Comparison of ENCODE assay signal across 17 cellular contexts in the genomic region with DNA sequence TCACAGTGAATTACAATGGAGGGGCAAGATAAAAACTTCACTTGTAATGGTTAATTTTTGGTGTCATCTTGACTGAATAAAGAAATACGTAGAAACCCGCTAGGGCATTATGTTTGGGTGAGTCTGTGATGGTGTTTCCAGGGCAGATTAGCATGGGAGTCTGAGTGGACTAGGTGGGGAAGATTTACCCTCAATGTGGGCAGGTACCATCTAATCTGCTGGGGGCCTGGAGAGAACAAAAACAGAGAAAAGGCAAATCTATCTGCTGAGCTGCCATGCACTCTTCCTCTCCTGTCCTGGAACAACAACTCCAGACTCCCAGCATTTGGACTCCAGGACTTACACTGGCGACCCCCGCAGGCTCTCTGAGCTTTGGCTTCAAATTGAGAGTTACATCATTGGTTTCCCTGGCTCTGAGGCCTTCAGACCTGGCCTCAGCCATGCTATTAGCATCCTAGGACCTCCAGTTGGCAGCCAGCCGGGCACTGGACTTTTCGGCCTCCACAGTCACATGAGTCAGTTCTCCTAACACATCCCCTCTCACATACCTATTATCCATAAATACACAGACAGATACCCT. TPM values are rescaled to one million over a fixed set of nuclear protein-coding genes. Genes with fewer than 3 reads are reported as not detected.
DNase-seq lines count a peak whose midpoint lies in the region; ATAC-seq and TF ChIP-seq lines count a peak whose summit lies in the region.
"Had no signal": no experiment of that assay in that cellular context is flagged by ENCODE, and none has a peak within 500 bp of the region (broad histone marks: within the 10 kb centered on the region; RNA-seq: fewer than 3 reads in every experiment).

No MANE protein-coding gene starts in this region.

- WGBS in heart right ventricle, 2 donors: 66 to 81% methylated on average over 6 of the region's 6 CpGs

- peaks cover 2% of the 10 kb centered on the region for H3K27me3 Mint-ChIP-seq in endothelial cell (ENCODE audit: unreplicated experiment)
- no peaks in the 10 kb centered on the region for H3K27me3 Mint-ChIP-seq in mesothelial cell of epicardium (ENCODE audit: low read depth)
- no peaks in the 10 kb centered on the region for H3K27me3 Mint-ChIP-seq in naive thymus-derived CD4-positive, alpha-beta T cell

- intact Hi-C loops in heart right ventricle (cut with DNase I): no loop called here
- intact Hi-C loops in naive thymus-derived CD4-positive, alpha-beta T cell (cut with micrococcal nuclease): no loop called here
- intact Hi-C loops in mucosa of descending colon (cut with DNase I, micrococcal nuclease): no loop called here

- H3K27ac Mint-ChIP-seq in endothelial cell (ENCODE audit: unreplicated experiment): peak overlapping the region; percentile 95
- H3K27ac Mint-ChIP-seq in mesothelial cell of epicardium: peak overlapping the region; percentile 86
- H3K27ac Mint-ChIP-seq in naive thymus-derived CD4-positive, alpha-beta T cell: no peak overlapping the region

- ATAC-seq in heart right ventricle: no peak
- no peak for ATAC-seq in naive thymus-derived CD4-positive, alpha-beta T cell
- no peak for ATAC-seq in mucosa of descending colon
- no peak for ATAC-seq in GM21737 (IDR thresholded peaks at IDR 0.05; ENCODE audit: unreplicated experiment)
- ATAC-seq: HCT116, K562 had no signal

- H3K27me3 ChIP-seq in cardiac muscle cell: no peaks in the 10 kb centered on the region
- no peaks in the 10 kb centered on the region for H3K27me3 ChIP-seq in heart right ventricle
- H3K27me3 ChIP-seq in naive thymus-derived CD4-positive, alpha-beta T cell (ENCODE audit: control insufficient read depth in 2 of 2, insufficient read depth in 2 of 2, low read length in 2 of 2): no peaks in the 10 kb centered on the region

- H3K9me3 Mint-ChIP-seq in endothelial cell (ENCODE audit: unreplicated experiment) (peaks cover 7% of the 10 kb centered on the region), mesothelial cell of epicardium (peaks cover 13% of the 10 kb centered on the region)
- peaks cover 0 to 6% (median 2%) of the 10 kb centered on the region in 11 donors for H3K9me3 Mint-ChIP-seq in naive thymus-derived CD4-positive, alpha-beta T cell

- POLR2A ChIA-PET in naive thymus-derived CD4-positive, alpha-beta T cell (lab: Charles Lee): no interaction called here

- no peaks in the 10 kb centered on the region for H3K4me1 ChIP-seq in cardiac muscle cell (ENCODE audit: low read depth)
- H3K4me1 ChIP-seq in heart right ventricle: no peaks in the 10 kb centered on the region
- H3K4me1 ChIP-seq in naive thymus-derived CD4-positive, alpha-beta T cell (ENCODE audit: control insufficient read depth in 2 of 2, insufficient read depth in 2 of 2, low read length in 2 of 2): no peaks in the 10 kb centered on the region
- H3K4me1 ChIP-seq in mucosa of descending colon (ENCODE audit: low read depth): no peaks in the 10 kb centered on the region

- H3K36me3 Mint-ChIP-seq in endothelial cell (ENCODE audit: low read depth, unreplicated experiment) (peaks cover 28% of the 10 kb centered on the region), mesothelial cell of epicardium (peaks cover 32% of the 10 kb centered on the region)
- peaks cover 0 to 8% (median 5%) of the 10 kb centered on the region in 5 donors for H3K36me3 Mint-ChIP-seq in naive thymus-derived CD4-positive, alpha-beta T cell

- DNase-seq in cardiac muscle cell (ENCODE audit: low read depth in 1 of 2, low spot score in 1 of 2): peak in 1 of 2 donors; percentile 15
- no peak for DNase-seq in heart right ventricle
- no peak for DNase-seq in endothelial cell (ENCODE audit: low spot score)
- DNase-seq in mesothelial cell of epicardium (ENCODE audit: low spot score in 2 of 2, unreplicated experiment in 2 of 2): no peak
- DNase-seq in naive thymus-derived CD4-positive, alpha-beta T cell: no peak
- no peak for DNase-seq in mucosa of descending colon
- no peak for DNase-seq in T-helper 2 cell
- DNase-seq: EL, NCI-H146, NCI-H2081 treated with DMSO at 0.1 percent for 48 hours, NCI-H226, NCI-H526 treated with DMSO at 0.1 percent for 48 hours, PC-9 had no signal

- peak overlapping the region; percentile 62 for H3K27ac ChIP-seq in cardiac muscle cell
- H3K27ac ChIP-seq in heart right ventricle: no peak overlapping the region
- no peak overlapping the region for H3K27ac ChIP-seq in naive thymus-derived CD4-positive, alpha-beta T cell (ENCODE audit: low read depth, low read length)
- H3K27ac ChIP-seq: C4-2B, PC-9 had no signal

- H3K4me3 Mint-ChIP-seq in endothelial cell (ENCODE audit: unreplicated experiment) (no peak overlapping the region), mesothelial cell of epicardium (no peak overlapping the region)
- no peak overlapping the region for H3K4me3 Mint-ChIP-seq in naive thymus-derived CD4-positive, alpha-beta T cell

- H3K4me1 Mint-ChIP-seq in endothelial cell (ENCODE audit: unreplicated experiment) (peaks cover 55% of the 10 kb centered on the region), mesothelial cell of epicardium (peaks cover 18% of the 10 kb centered on the region)
- H3K4me1 Mint-ChIP-seq in naive thymus-derived CD4-positive, alpha-beta T cell: peaks cover 6 to 17% (median 10%) of the 10 kb centered on the region in 7 donors

- CTCF ChIA-PET in naive thymus-derived CD4-positive, alpha-beta T cell (lab: Charles Lee): no interaction called here

- H3K4me3 ChIP-seq in cardiac muscle cell (no peak overlapping the region), heart right ventricle (no peak overlapping the region), mucosa of descending colon (no peak overlapping the region)
- H3K4me3 ChIP-seq in naive thymus-derived CD4-positive, alpha-beta T cell (ENCODE audit: low read length): no peak overlapping the region
- H3K4me3 ChIP-seq: K562, PC-9 had no signal

- no peaks in the 10 kb centered on the region for H3K36me3 ChIP-seq in cardiac muscle cell
- no peaks in the 10 kb centered on the region for H3K36me3 ChIP-seq in heart right ventricle
- no peaks in the 10 kb centered on the region for H3K36me3 ChIP-seq in naive thymus-derived CD4-positive, alpha-beta T cell (ENCODE audit: control insufficient read depth in 2 of 3, insufficient read depth in 3 of 3, low read length in 3 of 3)
- no peaks in the 10 kb centered on the region for H3K36me3 ChIP-seq in mucosa of descending colon (ENCODE audit: low read depth)

- TF ChIP-seq CTCF in cardiac muscle cell (IDR thresholded peaks at IDR 0.05; ENCODE audit: low read depth, low read length): no peak
- TF ChIP-seq CTCF in heart right ventricle (IDR thresholded peaks at IDR 0.05): no peak
- TF ChIP-seq CTCF in endothelial cell (IDR thresholded peaks at IDR 0.05; ENCODE audit: unreplicated experiment): no peak
- no peak for TF ChIP-seq CTCF in mesothelial cell of epicardium (IDR thresholded peaks at IDR 0.05; ENCODE audit: unreplicated experiment)
- TF ChIP-seq CTCF in mucosa of descending colon (IDR thresholded peaks at IDR 0.05): no peak

- H3K9me3 ChIP-seq in cardiac muscle cell (ENCODE audit: low read depth): no peaks in the 10 kb centered on the region
- peaks cover 0 to 11% (median 0%) of the 10 kb centered on the region in 11 donors for H3K9me3 ChIP-seq in heart right ventricle
- no peaks in the 10 kb centered on the region for H3K9me3 ChIP-seq in naive thymus-derived CD4-positive, alpha-beta T cell (ENCODE audit: control insufficient read depth in 2 of 3, low read length in 3 of 3)
- no peaks in the 10 kb centered on the region for H3K9me3 ChIP-seq in mucosa of descending colon

RNA-seq across cellular contexts. Expression of gene NINL, which starts 19.7 kb away (rescaled TPM):
- total RNA-seq in cardiac muscle cell: 35.8 and 61.3 TPM in 2 replicates
- 26.4 and 36.1 TPM in 2 replicates for polyA plus RNA-seq in cardiac muscle cell
- 1 to 10 TPM; 1.4 to 8.3 (median 3.8) TPM for total RNA-seq in heart right ventricle
- 10 to 100 TPM in 1 of 2 donors, 1 to 10 TPM in 1; 1.3 to 17.9 TPM for polyA plus RNA-seq in heart right ventricle
- 95.5 TPM for total RNA-seq in endothelial cell (ENCODE audit: unreplicated experiment)
- 79.4 to 85.9 TPM (median 83.5 TPM) in 3 replicates for total RNA-seq in mesothelial cell of epicardium
- 1 to 10 TPM; 1.4 to 4.2 (median 3.0) TPM for total RNA-seq in naive thymus-derived CD4-positive, alpha-beta T cell
- 1 to 10 TPM in 1 of 2 donors, under 1 TPM in 1; 0.31 to 1.1 TPM for polyA plus RNA-seq in naive thymus-derived CD4-positive, alpha-beta T cell
- total RNA-seq in mucosa of descending colon: 10 to 100 TPM in 1 of 3 donors, 1 to 10 TPM in 2; 1.8 to 15.1 (median 3.3) TPM

RNA-seq across cellular contexts. Expression of gene NANP, which starts 58.1 kb away (rescaled TPM):
- total RNA-seq in cardiac muscle cell (3.1 and 3.7 TPM in 2 replicates), heart right ventricle (1 to 10 TPM; 1.9 to 6.2 (median 3.0) TPM), endothelial cell (ENCODE audit: unreplicated experiment) (6.8 TPM), mesothelial cell of epicardium (6.3 to 6.7 TPM (median 6.5 TPM) in 3 replicates), mucosa of descending colon (1 to 10 TPM; 2.5 to 4.9 (median 2.6) TPM)
- polyA plus RNA-seq in cardiac muscle cell (5.7 and 6.6 TPM in 2 replicates), heart right ventricle (1 to 10 TPM; 1.7 to 3.1 TPM)
- total RNA-seq in naive thymus-derived CD4-positive, alpha-beta T cell: 1 to 10 TPM; 1.0 to 7.0 (median 1.9) TPM
- under 1 TPM; 0.75 to 0.77 TPM for polyA plus RNA-seq in naive thymus-derived CD4-positive, alpha-beta T cell

Comparison
In these comparisons a context has a peak if more than half of its experiments do, and no peak if none do; other contexts are left out.
1. H3K27ac Mint-ChIP-seq: peak in endothelial cell (single experiment) and mesothelial cell of epicardium (single experiment); none in naive thymus-derived CD4-positive, alpha-beta T cell (0 of 9).